10 cellular contexts compared by ENCODE assay signal in genomic region chr12:68675098-68675842, GRCh38. TPM values are rescaled to one million over a fixed set of nuclear protein-coding genes. Genes with fewer than 3 reads are reported as not detected.
DNase-seq lines count a peak whose midpoint lies in the region; ATAC-seq and TF ChIP-seq lines count a peak whose summit lies in the region.
"Had no signal": no experiment of that assay in that cellular context is flagged by ENCODE, and none has a peak within 500 bp of the region (broad histone marks: within the 10 kb centered on the region; RNA-seq: fewer than 3 reads in every experiment).

No MANE protein-coding gene starts in this region.

- no peaks in the 10 kb centered on the region for H3K36me3 Mint-ChIP-seq in progenitor cell of endocrine pancreas (ENCODE audit: insufficient read depth)

- H3K27ac Mint-ChIP-seq in progenitor cell of endocrine pancreas = no peak overlapping the region

- H3K4me3 Mint-ChIP-seq in progenitor cell of endocrine pancreas (ENCODE audit: low read depth) = no peak overlapping the region

- ATAC-seq in GM19467 (IDR thresholded peaks at IDR 0.05; ENCODE audit: unreplicated experiment) = no peak

- no peaks in the 10 kb centered on the region for H3K27me3 Mint-ChIP-seq in progenitor cell of endocrine pancreas
- H3K27me3 Mint-ChIP-seq: IgD-negative memory B cell had no signal

- DNase-seq in NK-92 (lab: John Stamatoyannopoulos, UW; ENCODE audit: unreplicated experiment) (peak; percentile 12), islet precursor cell (peak; percentile 62), SW480 (ENCODE audit: low spot score) (no peak), NCI-H2227 (lab: John Stamatoyannopoulos, UW; ENCODE audit: unreplicated experiment) (no peak), progenitor cell of endocrine pancreas (ENCODE audit: low spot score, unreplicated experiment) (no peak)
- peak; percentile 68 for DNase-seq in activated CD8-positive, alpha-beta memory T cell treated with anti-CD3 and anti-CD28 coated beads, Interleukin-2, amount 50 U/mL, for 48 hours
- DNase-seq in stimulated activated CD8-positive, alpha-beta memory T cell treated with anti-CD3 and anti-CD28 coated beads, Interleukin-7, amount 100 ng/mL, for 4 hours (ENCODE audit: low read depth in 2 of 2) = peak; percentile 53 to 59
- DNase-seq: hippocampal formation had no signal

- no peaks in the 10 kb centered on the region for H3K9me3 Mint-ChIP-seq in progenitor cell of endocrine pancreas (ENCODE audit: low read depth)

- TF ChIP-seq CTCF in progenitor cell of endocrine pancreas (IDR thresholded peaks at IDR 0.05; ENCODE audit: unreplicated experiment) = no peak

- no peaks in the 10 kb centered on the region for H3K4me1 Mint-ChIP-seq in progenitor cell of endocrine pancreas (ENCODE audit: low read depth)

RNA-seq across cellular contexts. Expression of gene NUP107, which starts 11.5 kb away (rescaled TPM):
- total RNA-seq in progenitor cell of endocrine pancreas = 80.7 and 86.8 TPM in 2 replicates

Comparison
In these comparisons a context has a peak if more than half of its experiments do, and no peak if none do; other contexts are left out.
1. DNase-seq: peak in NK-92 (single experiment), activated CD8-positive, alpha-beta memory T cell treated with anti-CD3 and anti-CD28 coated beads, Interleukin-2, amount 50 U/mL, for 48 hours (single experiment), islet precursor cell (single experiment) and stimulated activated CD8-positive, alpha-beta memory T cell treated with anti-CD3 and anti-CD28 coated beads, Interleukin-7, amount 100 ng/mL, for 4 hours (2 of 2); none in SW480 (single experiment), NCI-H2227 (single experiment) and progenitor cell of endocrine pancreas (single experiment).